32 cellular contexts compared by ENCODE assay signal in the genomic region with DNA sequence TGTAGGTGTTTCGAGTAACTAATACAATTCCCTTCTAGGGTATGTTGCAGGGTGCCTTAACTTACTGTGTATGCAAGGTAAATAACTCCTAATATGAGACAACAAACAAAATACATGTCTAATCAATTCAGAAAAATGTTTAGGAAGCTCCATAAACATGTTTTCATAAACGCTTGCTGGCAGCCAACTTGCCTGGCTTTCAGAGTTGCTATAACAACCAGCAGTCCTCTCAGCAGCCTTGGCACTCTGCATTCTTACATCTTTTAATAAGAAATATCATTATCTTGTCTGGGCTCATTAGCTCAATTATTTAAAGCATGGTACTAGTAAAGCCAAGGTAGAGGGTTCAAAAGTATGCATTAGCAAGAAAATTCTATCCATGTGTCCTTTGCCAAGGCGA.
"Had no signal": no experiment of that assay in that cellular context is flagged by ENCODE, and none has a peak within 500 bp of the region (broad histone marks: within the 10 kb centered on the region; RNA-seq: fewer than 3 reads in every experiment).

No MANE protein-coding gene starts in this region.

- H3K27ac Mint-ChIP-seq: activated naive CD4-positive, alpha-beta T cell treated with anti-CD3 and anti-CD28 coated beads for 36 hours; activated naive CD4-positive, alpha-beta T cell treated with anti-CD3 and anti-CD28 coated beads, Interleukin-2, amount 10 ng/mL, durations not matched to agents 7 days and 5 days; activated naive CD4-positive, alpha-beta T cell treated with anti-CD3 and anti-CD28 coated beads, Interleukin-2, amount 50 U/mL, for 24 hours; activated naive CD4-positive, alpha-beta T cell treated with anti-CD3 and anti-CD28 coated beads, Interleukin-2, amount 50 U/mL, for 72 hours; activated naive CD8-positive, alpha-beta T cell; activated naive CD8-positive, alpha-beta T cell treated with anti-CD3 and anti-CD28 coated beads for 36 hours; activated naive CD8-positive, alpha-beta T cell treated with anti-CD3 and anti-CD28 coated beads, Interleukin-2, amount 10 ng/mL, durations not matched to agents 7 days and 5 days; activated naive CD8-positive, alpha-beta T cell treated with anti-CD3 and anti-CD28 coated beads, Interleukin-2, amount 50 U/mL, for 24 hours; activated T-cell treated with anti-CD3 and anti-CD28 coated beads, Interleukin-2, amount 50 U/mL, for 24 hours; activated T-helper 1 cell treated with anti-CD3 and anti-CD28 coated beads, Interleukin-12 subunit alpha, Interleukin-12 subunit beta, Interleukin-2, Interleukin-4 antibody, amounts not matched to agents 30 ng/mL and 10 ng/mL and 1 ng/mL, durations not matched to agents 14 hours and 24 hours and 36 hours; activated T-helper 17 cell treated with anti-CD3 and anti-CD28 coated beads, Interleukin-2, amount 50 U/mL, for 72 hours; activated T-helper 2 cell treated with anti-CD3 and anti-CD28 coated beads, Interferon-gamma antibody, Interleukin-2, Interleukin-4, amounts not matched to agents 10 μg/mL and 5 μg/mL and 100 μg/mL, durations not matched to agents 14 hours and 24 hours and 36 hours had no signal

- H3K4me3 Mint-ChIP-seq: activated naive CD4-positive, alpha-beta T cell treated with anti-CD3 and anti-CD28 coated beads for 36 hours; activated naive CD4-positive, alpha-beta T cell treated with anti-CD3 and anti-CD28 coated beads, Interleukin-2, amount 10 ng/mL, durations not matched to agents 7 days and 5 days; activated naive CD4-positive, alpha-beta T cell treated with anti-CD3 and anti-CD28 coated beads, Interleukin-2, amount 50 U/mL, for 24 hours; activated naive CD8-positive, alpha-beta T cell; activated naive CD8-positive, alpha-beta T cell treated with anti-CD3 and anti-CD28 coated beads for 36 hours; activated naive CD8-positive, alpha-beta T cell treated with anti-CD3 and anti-CD28 coated beads, Interleukin-2, amount 10 ng/mL, durations not matched to agents 7 days and 5 days; activated naive CD8-positive, alpha-beta T cell treated with anti-CD3 and anti-CD28 coated beads, Interleukin-2, amount 50 U/mL, for 24 hours; activated T-cell treated with anti-CD3 and anti-CD28 coated beads, Interleukin-2, amount 50 U/mL, for 24 hours; activated T-cell treated with anti-CD3 and anti-CD28 coated beads, Interleukin-2, amount 50 U/mL, for 4 hours; activated T-helper 1 cell treated with anti-CD3 and anti-CD28 coated beads, Interleukin-12 subunit alpha, Interleukin-12 subunit beta, Interleukin-2, Interleukin-4 antibody, amounts not matched to agents 30 ng/mL and 10 ng/mL and 1 ng/mL, durations not matched to agents 14 hours and 24 hours and 36 hours; activated T-helper 17 cell treated with anti-CD3 and anti-CD28 coated beads, Interleukin-2, amount 50 U/mL, for 72 hours; central memory CD8-positive, alpha-beta T cell had no signal

- H3K4me1 Mint-ChIP-seq: activated naive CD4-positive, alpha-beta T cell treated with anti-CD3 and anti-CD28 coated beads, Interleukin-2, amount 10 ng/mL, durations not matched to agents 7 days and 5 days; activated naive CD4-positive, alpha-beta T cell treated with anti-CD3 and anti-CD28 coated beads, Interleukin-2, amount 50 U/mL, for 24 hours; activated naive CD8-positive, alpha-beta T cell treated with anti-CD3 and anti-CD28 coated beads for 36 hours; activated naive CD8-positive, alpha-beta T cell treated with anti-CD3 and anti-CD28 coated beads, Interleukin-2, amount 10 ng/mL, durations not matched to agents 7 days and 5 days; activated naive CD8-positive, alpha-beta T cell treated with anti-CD3 and anti-CD28 coated beads, Interleukin-2, amount 50 U/mL, for 24 hours; activated T-helper 17 cell treated with anti-CD3 and anti-CD28 coated beads, Interleukin-2, amount 50 U/mL, for 72 hours; central memory CD8-positive, alpha-beta T cell had no signal

- H3K36me3 Mint-ChIP-seq: activated naive CD4-positive, alpha-beta T cell treated with anti-CD3 and anti-CD28 coated beads, Interleukin-2, amount 10 ng/mL, durations not matched to agents 7 days and 5 days; activated naive CD4-positive, alpha-beta T cell treated with anti-CD3 and anti-CD28 coated beads, Interleukin-2, amount 50 U/mL, for 24 hours; activated naive CD4-positive, alpha-beta T cell treated with anti-CD3 and anti-CD28 coated beads, Interleukin-2, amount 50 U/mL, for 72 hours; activated naive CD8-positive, alpha-beta T cell; activated naive CD8-positive, alpha-beta T cell treated with anti-CD3 and anti-CD28 coated beads for 36 hours; activated naive CD8-positive, alpha-beta T cell treated with anti-CD3 and anti-CD28 coated beads, Interleukin-2, amount 10 ng/mL, durations not matched to agents 7 days and 5 days had no signal

- DNase-seq: activated effector memory CD4-positive, alpha-beta T cell treated with anti-CD3 and anti-CD28 coated beads, Interleukin-2, amount 50 U/mL, for 16 hours; activated effector memory CD4-positive, alpha-beta T cell treated with Interleukin-2 at 50 U/mL for 16 hours; activated gamma-delta T cell; activated gamma-delta T cell treated with Interleukin-2 at 50 U/mL for 16 hours; activated naive CD4-positive, alpha-beta T cell; activated naive CD4-positive, alpha-beta T cell treated with anti-CD3 and anti-CD28 coated beads for 36 hours; activated naive CD4-positive, alpha-beta T cell treated with anti-CD3 and anti-CD28 coated beads, Interleukin-2, amount 10 ng/mL, durations not matched to agents 7 days and 5 days; activated naive CD4-positive, alpha-beta T cell treated with anti-CD3 and anti-CD28 coated beads, Interleukin-2, amount 50 U/mL, for 16 hours; activated naive CD4-positive, alpha-beta T cell treated with Interleukin-2 at 50 U/mL for 16 hours; activated naive CD8-positive, alpha-beta T cell treated with anti-CD3 and anti-CD28 coated beads for 36 hours; activated naive CD8-positive, alpha-beta T cell treated with anti-CD3 and anti-CD28 coated beads, Interleukin-2, amount 10 ng/mL, durations not matched to agents 7 days and 5 days; activated naive CD8-positive, alpha-beta T cell treated with anti-CD3 and anti-CD28 coated beads, Interleukin-2, amount 50 U/mL, for 24 hours; activated T-cell treated with anti-CD3 and anti-CD28 coated beads, Interleukin-2, amount 50 U/mL, for 1 hour; activated T-cell treated with anti-CD3 and anti-CD28 coated beads, Interleukin-2, amount 50 U/mL, for 24 hours; activated T-cell treated with anti-CD3 and anti-CD28 coated beads, Interleukin-2, amount 50 U/mL, for 4 hours; activated T-cell treated with anti-CD3 and anti-CD28 coated beads, Interleukin-2, amount 50 U/mL, for 48 hours; adrenal gland; amniotic stem cell; aorta; body of pancreas; brain microvascular endothelial cell; caudate nucleus; central memory CD4-positive, alpha-beta T cell; cerebellar nuclear complex had no signal

- ATAC-seq: activated naive CD4-positive, alpha-beta T cell treated with anti-CD3 and anti-CD28 coated beads, Interleukin-2, amount 50 U/mL, for 72 hours; activated naive CD8-positive, alpha-beta T cell treated with anti-CD3 and anti-CD28 coated beads, Interleukin-2, amount 50 U/mL, for 24 hours; activated T-cell treated with anti-CD3 and anti-CD28 coated beads, Interleukin-2, amount 50 U/mL, for 4 hours; activated T-helper 17 cell treated with anti-CD3 and anti-CD28 coated beads, Interleukin-2, amount 50 U/mL, for 72 hours; body of pancreas had no signal

- H3K9me3 Mint-ChIP-seq: activated naive CD4-positive, alpha-beta T cell treated with anti-CD3 and anti-CD28 coated beads for 36 hours; activated naive CD4-positive, alpha-beta T cell treated with anti-CD3 and anti-CD28 coated beads, Interleukin-2, amount 10 ng/mL, durations not matched to agents 7 days and 5 days; activated naive CD4-positive, alpha-beta T cell treated with anti-CD3 and anti-CD28 coated beads, Interleukin-2, amount 50 U/mL, for 24 hours; activated naive CD4-positive, alpha-beta T cell treated with anti-CD3 and anti-CD28 coated beads, Interleukin-2, amount 50 U/mL, for 72 hours; activated naive CD8-positive, alpha-beta T cell treated with anti-CD3 and anti-CD28 coated beads for 36 hours; activated naive CD8-positive, alpha-beta T cell treated with anti-CD3 and anti-CD28 coated beads, Interleukin-2, amount 10 ng/mL, durations not matched to agents 7 days and 5 days; activated naive CD8-positive, alpha-beta T cell treated with anti-CD3 and anti-CD28 coated beads, Interleukin-2, amount 50 U/mL, for 24 hours; activated T-cell treated with anti-CD3 and anti-CD28 coated beads, Interleukin-2, amount 50 U/mL, for 24 hours; activated T-cell treated with anti-CD3 and anti-CD28 coated beads, Interleukin-2, amount 50 U/mL, for 4 hours; activated T-helper 1 cell treated with anti-CD3 and anti-CD28 coated beads, Interleukin-12 subunit alpha, Interleukin-12 subunit beta, Interleukin-2, Interleukin-4 antibody, amounts not matched to agents 30 ng/mL and 10 ng/mL and 1 ng/mL, durations not matched to agents 14 hours and 24 hours and 36 hours; activated T-helper 17 cell treated with anti-CD3 and anti-CD28 coated beads, Interleukin-2, amount 50 U/mL, for 72 hours; activated T-helper 2 cell treated with anti-CD3 and anti-CD28 coated beads, Interferon-gamma antibody, Interleukin-2, Interleukin-4, amounts not matched to agents 10 μg/mL and 5 μg/mL and 100 μg/mL, durations not matched to agents 14 hours and 24 hours and 36 hours; central memory CD8-positive, alpha-beta T cell had no signal

- H3K27me3 Mint-ChIP-seq: activated naive CD4-positive, alpha-beta T cell treated with anti-CD3 and anti-CD28 coated beads, Interleukin-2, amount 10 ng/mL, durations not matched to agents 7 days and 5 days; activated naive CD4-positive, alpha-beta T cell treated with anti-CD3 and anti-CD28 coated beads, Interleukin-2, amount 50 U/mL, for 24 hours; activated naive CD8-positive, alpha-beta T cell; activated naive CD8-positive, alpha-beta T cell treated with anti-CD3 and anti-CD28 coated beads, Interleukin-2, amount 10 ng/mL, durations not matched to agents 7 days and 5 days; activated naive CD8-positive, alpha-beta T cell treated with anti-CD3 and anti-CD28 coated beads, Interleukin-2, amount 50 U/mL, for 24 hours; activated T-cell treated with anti-CD3 and anti-CD28 coated beads, Interleukin-2, amount 50 U/mL, for 24 hours; brain; central memory CD8-positive, alpha-beta T cell had no signal
